ENCODE assay signal across 24 cellular contexts in the genomic region with DNA sequence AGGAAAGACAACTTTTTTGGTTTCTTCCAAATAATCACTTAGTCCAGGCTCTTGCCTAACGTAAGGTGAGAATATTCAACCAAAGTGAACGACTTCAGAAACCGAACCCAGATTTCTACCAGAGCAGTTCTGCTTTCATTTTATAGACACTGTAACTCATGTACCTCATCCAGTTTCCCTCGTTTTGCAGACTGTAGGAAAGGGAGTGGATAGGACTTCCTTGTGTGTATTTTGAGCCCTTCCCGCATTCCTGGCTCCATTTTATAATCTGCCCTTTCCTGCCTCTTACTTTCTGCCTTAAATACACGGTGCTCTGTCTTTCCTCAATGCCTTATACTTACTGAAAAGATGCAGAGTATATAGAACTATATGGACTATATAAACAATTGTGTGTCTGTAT. TPM values are rescaled to one million over a fixed set of nuclear protein-coding genes. Genes with fewer than 3 reads are reported as not detected.
DNase-seq lines count a peak whose midpoint lies in the region; ATAC-seq and TF ChIP-seq lines count a peak whose summit lies in the region.
"Had no signal": no experiment of that assay in that cellular context is flagged by ENCODE, and none has a peak within 500 bp of the region (broad histone marks: within the 10 kb centered on the region; RNA-seq: fewer than 3 reads in every experiment).

No MANE protein-coding gene starts in this region.

- no peak overlapping the region for H4K5ac ChIP-seq in mesendoderm (ENCODE audit: low read length)

- H3K18ac ChIP-seq in mesendoderm (ENCODE audit: low read length), result no peak overlapping the region

- H3K56ac ChIP-seq in mesendoderm (ENCODE audit: low read length), result peak overlapping the region; percentile 2

- no peak overlapping the region for H2AK5ac ChIP-seq in mesendoderm (ENCODE audit: low read length)

- no peak overlapping the region for H3K27ac ChIP-seq in ACC112 (ENCODE audit: low read depth, low read length)
- H3K27ac ChIP-seq in mesendoderm (ENCODE audit: low read depth, low read length), result no peak overlapping the region
- H3K27ac ChIP-seq: Peyer's patch had no signal

- no peaks in the 10 kb centered on the region for H3K4me1 ChIP-seq in ACC112 (ENCODE audit: control insufficient read depth, insufficient read depth, low read length, unreplicated experiment)
- no peaks in the 10 kb centered on the region for H3K4me1 ChIP-seq in mesendoderm (ENCODE audit: control insufficient read depth, low read depth, low read length)
- H3K4me1 ChIP-seq: Peyer's patch had no signal

- H2BK120ac ChIP-seq in mesendoderm (ENCODE audit: low read depth, low read length), result no peak overlapping the region

- no peak overlapping the region for H3K4me3 Mint-ChIP-seq in progenitor cell of endocrine pancreas (ENCODE audit: low read depth)
- H3K4me3 Mint-ChIP-seq: CD14-positive monocyte; CD8-positive, alpha-beta memory T cell had no signal

- no peak overlapping the region for H3K27ac Mint-ChIP-seq in progenitor cell of endocrine pancreas
- H3K27ac Mint-ChIP-seq: CD14-positive monocyte; CD8-positive, alpha-beta memory T cell had no signal

- WGBS in mesendoderm (ENCODE audit: extremely low coverage, insufficient coverage, low lambda C conversion rate), result no CpG with 5 or more reads among the region's 6 CpGs

- no peak for TF ChIP-seq CTCF in progenitor cell of endocrine pancreas (IDR thresholded peaks at IDR 0.05; ENCODE audit: unreplicated experiment)

- peaks cover 7% of the 10 kb centered on the region for H3K4me1 Mint-ChIP-seq in progenitor cell of endocrine pancreas (ENCODE audit: low read depth)
- H3K4me1 Mint-ChIP-seq: CD14-positive monocyte had no signal

- H3K4ac ChIP-seq in mesendoderm (ENCODE audit: low read depth, low read length), result no peak overlapping the region

- H3K9ac ChIP-seq in mesendoderm (ENCODE audit: low read length), result no peak overlapping the region

- H3K79me1 ChIP-seq in mesendoderm (ENCODE audit: low read length), result no peaks in the 10 kb centered on the region

- no peak overlapping the region for H3K4me2 ChIP-seq in mesendoderm (ENCODE audit: low read length)

- no peak overlapping the region for H3K4me3 ChIP-seq in ACC112 (ENCODE audit: low read depth, low read length)
- H3K4me3 ChIP-seq in mesendoderm (ENCODE audit: low read length), result no peak overlapping the region
- H3K4me3 ChIP-seq: Peyer's patch had no signal

- H2BK15ac ChIP-seq in mesendoderm (replicated peaks; ENCODE audit: low read depth), result no peak overlapping the region

- H3K79me2 ChIP-seq in ACC112 (ENCODE audit: control insufficient read depth, insufficient read depth, low read length, unreplicated experiment), result no peaks in the 10 kb centered on the region
- no peaks in the 10 kb centered on the region for H3K79me2 ChIP-seq in mesendoderm (ENCODE audit: control insufficient read depth, insufficient read depth, low read length)

- H3K36me3 Mint-ChIP-seq in progenitor cell of endocrine pancreas (ENCODE audit: insufficient read depth), result no peaks in the 10 kb centered on the region
- H3K36me3 Mint-ChIP-seq: CD14-positive monocyte; CD8-positive, alpha-beta memory T cell had no signal

- H3K23ac ChIP-seq in mesendoderm (ENCODE audit: low read length), result no peak overlapping the region

- DNase-seq in ELF-1 (ENCODE audit: low read depth, low spot score) (peak; percentile 11), SK-N-DZ (ENCODE audit: low spot score) (peak; percentile 12), mesendoderm (no peak), progenitor cell of endocrine pancreas (ENCODE audit: low spot score, unreplicated experiment) (no peak), AG08395 (ENCODE audit: low spot score) (no peak)
- DNase-seq: BE2C; CD8-positive, alpha-beta memory T cell; DMS 273 treated with DMSO at 0.1 percent for 48 hours; DND-41; GOT3; Karpas-422; NCI-H1105; NCI-H1436 treated with DMSO at 0.1 percent for 48 hours; NCI-H187 treated with DMSO at 0.1 percent for 48 hours; NCI-H446 treated with DMSO at 0.1 percent for 48 hours; NCI-H82; OCI-M1; Peyer's patch; SIG-M5; T-helper 2 cell had no signal

- H3K9me3 Mint-ChIP-seq in progenitor cell of endocrine pancreas (ENCODE audit: low read depth), result no peaks in the 10 kb centered on the region
- H3K9me3 Mint-ChIP-seq: CD14-positive monocyte; CD8-positive, alpha-beta memory T cell had no signal

- ATAC-seq in HG03378 (IDR thresholded peaks at IDR 0.05; ENCODE audit: unreplicated experiment), result no peak

- H2AFZ ChIP-seq in ACC112 (ENCODE audit: low read length, unreplicated experiment), result peak overlapping the region; percentile 43

- H3K27me3 ChIP-seq in ACC112 (ENCODE audit: insufficient read depth, low read length) (no peaks in the 10 kb centered on the region), mesendoderm (ENCODE audit: insufficient read depth, low read length, poor library complexity) (no peaks in the 10 kb centered on the region)
- H3K27me3 ChIP-seq: BE2C, Peyer's patch had no signal

- H3K27me3 Mint-ChIP-seq in progenitor cell of endocrine pancreas, result peaks cover 4% of the 10 kb centered on the region

- H2BK5ac ChIP-seq in mesendoderm (ENCODE audit: low read length), result no peak overlapping the region

- H3K36me3 ChIP-seq in ACC112 (ENCODE audit: insufficient read depth, low read length) (no peaks in the 10 kb centered on the region), mesendoderm (ENCODE audit: control insufficient read depth, insufficient read depth, low read length) (no peaks in the 10 kb centered on the region)
- H3K36me3 ChIP-seq: BE2C, Peyer's patch had no signal

- H4K8ac ChIP-seq in mesendoderm (ENCODE audit: low read depth, low read length), result no peak overlapping the region

RNA-seq across cellular contexts. Expression of gene MINAR2, which starts 20.8 kb away (rescaled TPM):
- not detected in 2 replicates for polyA plus RNA-seq in SK-N-DZ (2014; cell fraction: cytosol; rRNA removed)
- 0.28 and 0.96 TPM in 2 replicates for polyA plus RNA-seq in SK-N-DZ (2014; cell fraction: nucleus; rRNA removed)
- 0.10 TPM for polyA plus RNA-seq in mesendoderm (2013, experiment 1 of 2)
- 0.07 TPM for polyA plus RNA-seq in mesendoderm (2013, experiment 2 of 2)
- 0.24 and 0.49 TPM in 2 replicates for total RNA-seq in progenitor cell of endocrine pancreas
- total RNA-seq: CD8-positive, alpha-beta memory T cell; HT-29; Peyer's patch had no signal
- polyA plus RNA-seq: CD14-positive monocyte; CD8-positive, alpha-beta memory T cell had no signal

Comparison
In these comparisons a context has a peak if more than half of its experiments do, and no peak if none do; other contexts are left out.
1. DNase-seq: peak in ELF-1 (single experiment) and SK-N-DZ (single experiment); none in mesendoderm (single experiment), progenitor cell of endocrine pancreas (single experiment) and AG08395 (single experiment).